Comparison of ENCODE assay signal across 8 cellular contexts in the genomic region with DNA sequence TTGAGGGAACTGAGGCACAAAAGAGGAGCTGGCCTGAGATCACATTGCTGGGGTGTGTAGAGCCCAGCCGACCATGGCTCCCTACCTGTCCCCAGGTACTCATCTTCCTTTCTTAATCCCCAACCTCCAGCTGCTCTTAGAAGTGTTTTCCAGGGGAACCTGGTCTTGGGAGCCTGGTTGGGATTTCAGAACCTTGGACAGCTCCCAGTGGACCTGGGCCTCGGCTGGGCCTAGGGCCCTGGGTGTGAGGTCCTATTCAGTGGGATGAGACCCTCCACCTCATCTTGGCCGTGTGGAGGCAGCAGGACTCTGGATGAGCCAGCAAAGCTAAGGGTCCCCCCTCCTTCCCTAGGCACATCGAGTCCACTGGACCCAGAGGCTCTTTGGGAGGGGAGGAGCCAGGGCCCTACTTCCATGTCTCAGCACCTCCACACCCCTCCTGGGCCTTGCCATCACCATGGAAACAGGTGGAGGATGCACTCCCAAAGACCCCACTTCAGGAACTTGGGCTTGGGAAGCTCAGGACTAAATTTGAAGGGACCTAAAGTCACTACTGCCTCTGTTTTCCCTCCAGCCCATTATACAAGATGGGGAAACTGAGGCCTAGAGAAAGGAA. TPM values are rescaled to one million over a fixed set of nuclear protein-coding genes. Genes with fewer than 3 reads are reported as not detected.
DNase-seq lines count a peak whose midpoint lies in the region; ATAC-seq and TF ChIP-seq lines count a peak whose summit lies in the region.

No MANE protein-coding gene starts in this region.

- BruUV-seq in Caco-2 (replicated peaks; lab: Mats Ljungman, UMichigan) (no TSS peak), IMR-90 (replicated peaks; lab: Mats Ljungman, UMichigan) (no TSS peak)

- no peaks in the 10 kb centered on the region for H3K4me1 ChIP-seq in Caco-2
- no peaks in the 10 kb centered on the region for H3K4me1 ChIP-seq in IMR-90 (ENCODE audit: control insufficient read depth, insufficient read depth, low read length)
- H3K4me1 ChIP-seq in liver (ENCODE audit: control insufficient read depth in 4 of 4, insufficient read depth in 4 of 4, low read length in 3 of 4): no peaks in the 10 kb centered on the region
- H3K4me1 ChIP-seq in ascending aorta: no peaks in the 10 kb centered on the region

- 20% methylated on average over 1 of the region's 4 CpGs; no CpG with 5 or more reads in 1 of the 2 experiments for WGBS in IMR-90 (ENCODE audit: extremely low coverage in 2 of 2, insufficient read length in 1 of 2), 2 experiments
- WGBS in liver: 20% methylated on average over 4 of the region's 4 CpGs

- H4K8ac ChIP-seq in IMR-90 (ENCODE audit: low read depth in 2 of 2, low read length in 2 of 2): no peak overlapping the region

- intact Hi-C loops in Caco-2 (cut with micrococcal nuclease; ENCODE audit: unreplicated experiment): no loop called here
- intact Hi-C loops in IMR-90 (cut with micrococcal nuclease): no loop called here
- intact Hi-C loops in ascending aorta (cut with DNase I): no loop called here

- no peaks in the 10 kb centered on the region for H3K4me1 Mint-ChIP-seq in Caco-2 (ENCODE audit: low read depth, unreplicated experiment)

- no peak overlapping the region for H3K18ac ChIP-seq in IMR-90 (ENCODE audit: low read depth, low read length)

- H3K4me3 ChIP-seq in Caco-2 (ENCODE audit: low read depth, low read length): no peak overlapping the region
- no peak overlapping the region for H3K4me3 ChIP-seq in IMR-90 (ENCODE audit: insufficient read depth, low read depth, low read length)
- H3K4me3 ChIP-seq in astrocyte of the spinal cord (ENCODE audit: low read depth, low read length): no peak overlapping the region
- no peak overlapping the region for H3K4me3 ChIP-seq in liver (ENCODE audit: low read depth in 1 of 3, low read length in 3 of 3)
- H3K4me3 ChIP-seq in ascending aorta: no peak overlapping the region

- no peak overlapping the region for H3K56ac ChIP-seq in IMR-90 (ENCODE audit: extremely low read depth, insufficient read depth, low read length)

- peak overlapping the region; percentile 17 for H2AK9ac ChIP-seq in IMR-90 (replicated peaks; ENCODE audit: low read depth, low read length, poor library complexity)

- H3K27ac ChIP-seq in IMR-90 (ENCODE audit: insufficient read depth, low read length) (no peak overlapping the region), liver (ENCODE audit: low read depth in 1 of 2, low read length in 2 of 2) (no peak overlapping the region), ascending aorta (no peak overlapping the region)

- H3K4ac ChIP-seq in IMR-90 (ENCODE audit: low read depth, low read length): no peak overlapping the region

- H2BK15ac ChIP-seq in IMR-90 (ENCODE audit: low read depth, low read length): no peak overlapping the region

- DNase-seq in Caco-2 (peak; percentile 84 to 92), IMR-90 (peak; percentile 42), astrocyte of the spinal cord (ENCODE audit: low read depth, low spot score) (peak; percentile 51), NCI-H1092 treated with DMSO at 0.1 percent for 48 hours (lab: John Stamatoyannopoulos, UW) (no peak), NCI-H1436 (lab: John Stamatoyannopoulos, UW) (no peak), ascending aorta (ENCODE audit: low spot score in 2 of 2) (no peak), NCI-H2029 (lab: John Stamatoyannopoulos, UW) (no peak)

- POLR2A ChIA-PET in Caco-2 (lab: Charles Lee) (interaction anchor here (0.6 kb wide), 1 partner anchor 194 kb away, joined by 5 read pairs; no protein-coding TSS in a partner anchor), IMR-90 (lab: Charles Lee; ENCODE audit: unreplicated experiment) (no interaction called here)

- no peaks in the 10 kb centered on the region for H3K36me3 Mint-ChIP-seq in Caco-2 (ENCODE audit: insufficient read depth, unreplicated experiment)

- H2AK5ac ChIP-seq in IMR-90 (ENCODE audit: low read depth, low read length): no peak overlapping the region

- H3K9me3 Mint-ChIP-seq in Caco-2 (ENCODE audit: unreplicated experiment): no peaks in the 10 kb centered on the region

- dilution Hi-C loops in IMR-90 (cut with HindIII; ENCODE audit: low sequenced_read_pairs, unreplicated experiment): no loop called here

- TF ChIP-seq RAD21 in IMR-90 (IDR thresholded peaks at IDR 0.05; ENCODE audit: low read length): no peak
- TF ChIP-seq RAD21 in liver (IDR thresholded peaks at IDR 0.05): no peak

- no peak overlapping the region for H4K91ac ChIP-seq in IMR-90 (ENCODE audit: insufficient read depth, low read depth, low read length)

- H2BK5ac ChIP-seq in IMR-90 (ENCODE audit: low read depth, low read length, poor library complexity, severe bottlenecking): no peak overlapping the region

- H4K20me1 ChIP-seq in IMR-90 (ENCODE audit: insufficient read depth, low read length): no peaks in the 10 kb centered on the region

- no peak overlapping the region for H2BK120ac ChIP-seq in IMR-90 (ENCODE audit: low read depth, low read length)

- no peak overlapping the region for H3K9ac ChIP-seq in IMR-90 (ENCODE audit: low read depth, low read length)
- H3K9ac ChIP-seq in liver (ENCODE audit: low read depth in 1 of 2, low read length in 2 of 2): no peak overlapping the region

- H3K4me3 Mint-ChIP-seq in Caco-2 (ENCODE audit: unreplicated experiment): no peak overlapping the region

- H3K14ac ChIP-seq in IMR-90 (replicated peaks; ENCODE audit: low read depth, low read length): no peak overlapping the region

- H2AFZ ChIP-seq in IMR-90 (replicated peaks; ENCODE audit: low read length, poor library complexity): no peak overlapping the region

- H3K9me3 ChIP-seq in Caco-2: no peaks in the 10 kb centered on the region
- no peaks in the 10 kb centered on the region for H3K9me3 ChIP-seq in IMR-90 (ENCODE audit: control insufficient read depth, insufficient read depth, low read length)
- no peaks in the 10 kb centered on the region for H3K9me3 ChIP-seq in liver (ENCODE audit: control insufficient read depth in 4 of 4, low read length in 3 of 4)
- no peaks in the 10 kb centered on the region for H3K9me3 ChIP-seq in ascending aorta

- no peak overlapping the region for H4K5ac ChIP-seq in IMR-90 (ENCODE audit: low read depth, low read length)

- no peak overlapping the region for H3K27ac Mint-ChIP-seq in Caco-2 (ENCODE audit: unreplicated experiment)

- no peaks in the 10 kb centered on the region for H3K9me1 ChIP-seq in IMR-90 (ENCODE audit: insufficient read depth, low read length)

- no peaks in the 10 kb centered on the region for H3K27me3 ChIP-seq in Caco-2 (replicated peaks; ENCODE audit: control insufficient read depth, insufficient read depth, low read length)
- H3K27me3 ChIP-seq in IMR-90 (ENCODE audit: control insufficient read depth, insufficient read depth, low read length): peaks cover 7% of the 10 kb centered on the region; the same call in 1 of the 2 replicates
- no peaks in the 10 kb centered on the region for H3K27me3 ChIP-seq in liver (ENCODE audit: control insufficient read depth in 4 of 4, insufficient read depth in 4 of 4, low read length in 3 of 4)
- no peaks in the 10 kb centered on the region for H3K27me3 ChIP-seq in ascending aorta

- TF ChIP-seq CTCF in Caco-2 (IDR thresholded peaks at IDR 0.05; ENCODE audit: insufficient read depth in 1 of 2, low read depth in 1 of 2, low read length in 1 of 2, severe bottlenecking in 1 of 2, unreplicated experiment in 1 of 2) (no peak), IMR-90 (conservative IDR thresholded peaks at IDR 0.05; ENCODE audit: low read depth, low read length) (no peak), astrocyte of the spinal cord (IDR thresholded peaks at IDR 0.05; ENCODE audit: low read depth, low read length) (no peak), liver (IDR thresholded peaks at IDR 0.05; ENCODE audit: low read depth, low read length, missing input control) (no peak), ascending aorta (IDR thresholded peaks at IDR 0.05) (no peak)

- ATAC-seq in IMR-90 (ENCODE audit: low read depth): peak; percentile 81

- no peaks in the 10 kb centered on the region for H3K79me1 ChIP-seq in IMR-90 (ENCODE audit: low read depth in 1 of 2, low read length in 2 of 2)

- in situ Hi-C loops in IMR-90 (cut with MboI; ENCODE audit: low sequenced_read_pairs): no loop called here
- in situ Hi-C loops in astrocyte of the spinal cord (cut with HindIII; ENCODE audit: low sequenced_read_pairs): no loop called here

- no peak overlapping the region for H3K4me2 ChIP-seq in IMR-90 (ENCODE audit: low read depth, low read length)

- H3K27me3 Mint-ChIP-seq in Caco-2 (ENCODE audit: insufficient read depth, unreplicated experiment): peaks cover 13% of the 10 kb centered on the region

- H3K36me3 ChIP-seq in Caco-2 (ENCODE audit: control insufficient read depth, insufficient read depth, low read length) (no peaks in the 10 kb centered on the region), IMR-90 (ENCODE audit: control insufficient read depth, insufficient read depth, low read length) (no peaks in the 10 kb centered on the region), liver (ENCODE audit: control insufficient read depth in 4 of 4, insufficient read depth in 3 of 4, low read depth in 1 of 4, low read length in 3 of 4) (no peaks in the 10 kb centered on the region), ascending aorta (no peaks in the 10 kb centered on the region)

- H2BK20ac ChIP-seq in IMR-90 (ENCODE audit: low read depth, low read length): no peak overlapping the region

- no peak for TF ChIP-seq POLR2A in IMR-90 (IDR thresholded peaks at IDR 0.05; ENCODE audit: low read depth, low read length)

- no peak overlapping the region for H3K23ac ChIP-seq in IMR-90 (ENCODE audit: low read depth, low read length)

- CTCF ChIA-PET in Caco-2 (lab: Charles Lee) (interaction anchor here (0.7 to 1.0 kb wide), 2 partner anchors 24 to 55 kb away, joined by 3 to 4 read pairs; no protein-coding TSS in a partner anchor), IMR-90 (lab: Yijun Ruan, JAX) (no interaction called here)

TF ChIP-seq in IMR-90, 13 proteins besides CTCF, POLR2A, EP300 and RAD21:
- no peak for TF ChIP-seq SMC3 (IDR thresholded peaks at IDR 0.05; ENCODE audit: low read depth, low read length)
- peak; percentile 58 for TF ChIP-seq RCOR1 (IDR thresholded peaks at IDR 0.05; ENCODE audit: insufficient replicate concordance, low read length)
TF ChIP-seq in IMR-90: peak in this region for 1.

TF ChIP-seq in liver, 16 proteins besides CTCF, POLR2A, EP300 and RAD21 (continues in another document):
- TF ChIP-seq RXRA (IDR thresholded peaks at IDR 0.05): no peak

RNA-seq across cellular contexts. Expression of a gene that starts 38.5 kb away (rescaled TPM):
- total RNA-seq in Caco-2 (2022): 120 and 122 TPM in 2 replicates
- total RNA-seq in IMR-90 (2012; rRNA removed): 27.8 and 32.3 TPM in 2 replicates
- 73.2 and 76.7 TPM in 2 replicates for polyA plus RNA-seq in IMR-90 (2012; rRNA removed)
- 46.0 and 62.2 TPM in 2 replicates for polyA plus RNA-seq in IMR-90 (2012; cell fraction: cytosol; rRNA removed)
- 93.5 and 119 TPM in 2 replicates for polyA plus RNA-seq in IMR-90 (2012; cell fraction: nucleus; rRNA removed; ENCODE audit: low replicate concordance)
- 10 to 100 TPM in 1 of 2 donors, 1 to 10 TPM in 1; 2.9 to 18.7 TPM for total RNA-seq in liver
- 10 to 100 TPM in 1 of 2 donors, 1 to 10 TPM in 1; 7.6 to 14.9 TPM for polyA plus RNA-seq in liver
- total RNA-seq in ascending aorta: 98.2 TPM

Comparison
In these comparisons a context has a peak if more than half of its experiments do, and no peak if none do; other contexts are left out.
1. DNase-seq: peak in Caco-2 (2 of 2), IMR-90 (single experiment) and astrocyte of the spinal cord (single experiment); none in NCI-H1092 treated with DMSO at 0.1 percent for 48 hours (single experiment), NCI-H1436 (single experiment), ascending aorta (0 of 2) and NCI-H2029 (single experiment).